Comparison of ENCODE assay signal across 1 cellular context in the genomic region with DNA sequence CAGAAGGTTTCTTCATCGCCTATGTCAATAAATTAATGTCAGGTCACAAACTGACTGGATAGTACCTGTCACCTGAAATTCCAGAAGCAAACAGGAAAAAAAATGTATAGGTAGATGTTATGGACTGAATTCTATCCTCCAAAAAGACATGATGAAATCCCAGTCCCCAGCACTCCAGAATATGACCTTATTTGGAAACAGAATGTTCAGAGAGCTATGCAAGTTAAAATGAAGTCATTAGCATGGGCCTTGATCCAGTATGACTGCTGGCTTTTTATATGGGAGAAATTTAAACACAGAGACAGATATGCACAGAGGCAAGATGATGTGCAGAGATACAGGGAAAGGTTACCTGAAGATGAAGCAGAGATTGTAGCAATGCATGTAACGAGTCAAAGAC.
A peak's percentile ranks its signal among the peaks of the same experiment; 100 is the strongest.
TF ChIP-seq lines count a peak whose summit lies in the region.

No MANE protein-coding gene starts in this region.

TF ChIP-seq in H1, 55 proteins besides CTCF, POLR2A, EP300 and RAD21:
- TF ChIP-seq SRF (IDR thresholded peaks at IDR 0.05; ENCODE audit: low read depth, low read length) (peak; percentile 69; the same call in 1 of the 2 replicates), MAFK (IDR thresholded peaks at IDR 0.05; ENCODE audit: low read depth, low read length) (no peak)
TF ChIP-seq in H1: peak in this region for 1.
